Comparison of ENCODE assay signal across 30 cellular contexts in genomic region chr15:67017318-67017717, GRCh38. TPM values are rescaled to one million over a fixed set of nuclear protein-coding genes. Genes with fewer than 3 reads are reported as not detected.
DNase-seq lines count a peak whose midpoint lies in the region; ATAC-seq lines count a peak whose summit lies in the region.
"Had no signal": no experiment of that assay in that cellular context is flagged by ENCODE, and none has a peak within 500 bp of the region (broad histone marks: within the 10 kb centered on the region; RNA-seq: fewer than 3 reads in every experiment).

No MANE protein-coding gene starts in this region.

- no peaks in the 10 kb centered on the region for H3K9me3 Mint-ChIP-seq in activated naive CD8-positive, alpha-beta T cell treated with anti-CD3 and anti-CD28 coated beads, Interleukin-2, amount 50 U/mL, for 24 hours
- H3K9me3 Mint-ChIP-seq: activated B cell treated with CpG ODN at 0.5 μM for 24 hours; CD8-positive, alpha-beta T cell; H9; immature natural killer cell; natural killer cell; stimulated activated memory B cell treated with anti-CD40 and anti-IgM and Interleukin-4, amounts not matched to agents 10 μg/mL and 1 μg/mL and 100 μg/mL, for 72 hours; type B pancreatic cell had no signal

- H3K36me3 Mint-ChIP-seq in activated naive CD8-positive, alpha-beta T cell treated with anti-CD3 and anti-CD28 coated beads, Interleukin-2, amount 50 U/mL, for 24 hours (ENCODE audit: low read depth): no peaks in the 10 kb centered on the region
- H3K36me3 Mint-ChIP-seq: CD8-positive, alpha-beta T cell; natural killer cell; stimulated activated memory B cell treated with anti-CD40 and anti-IgM and Interleukin-4, amounts not matched to agents 10 μg/mL and 1 μg/mL and 100 μg/mL, for 72 hours; type B pancreatic cell had no signal

- peaks cover 2% of the 10 kb centered on the region for H3K27me3 Mint-ChIP-seq in activated naive CD8-positive, alpha-beta T cell treated with anti-CD3 and anti-CD28 coated beads, Interleukin-2, amount 50 U/mL, for 24 hours
- H3K27me3 Mint-ChIP-seq: activated B cell treated with CpG ODN at 0.5 μM for 24 hours had no signal

- no peak overlapping the region for H3K27ac Mint-ChIP-seq in activated naive CD8-positive, alpha-beta T cell treated with anti-CD3 and anti-CD28 coated beads, Interleukin-2, amount 50 U/mL, for 24 hours
- H3K27ac Mint-ChIP-seq: activated B cell treated with CpG ODN at 0.5 μM for 24 hours; CD8-positive, alpha-beta T cell; natural killer cell had no signal

- intact Hi-C loops in head of caudate nucleus (cut with DNase I): no loop called here

- ATAC-seq in HG03469 (IDR thresholded peaks at IDR 0.05; ENCODE audit: unreplicated experiment): no peak
- no peak for ATAC-seq in activated naive CD8-positive, alpha-beta T cell treated with anti-CD3 and anti-CD28 coated beads, Interleukin-2, amount 50 U/mL, for 24 hours
- ATAC-seq: CD8-positive, alpha-beta T cell; natural killer cell; stimulated activated memory B cell treated with anti-CD40 and anti-IgM and Interleukin-4, amounts not matched to agents 10 μg/mL and 1 μg/mL and 100 μg/mL, for 72 hours had no signal

- H3K4me1 Mint-ChIP-seq in activated naive CD8-positive, alpha-beta T cell treated with anti-CD3 and anti-CD28 coated beads, Interleukin-2, amount 50 U/mL, for 24 hours: peaks cover 4% of the 10 kb centered on the region
- H3K4me1 Mint-ChIP-seq: natural killer cell had no signal

- DNase-seq in NOMO-1 treated with DMSO at 0.1 percent for 48 hours (lab: John Stamatoyannopoulos, UW; ENCODE audit: unreplicated experiment): peak; percentile 21
- no peak for DNase-seq in NOMO-1 treated with dmso at 0.1 percent for 144 hours (lab: John Stamatoyannopoulos, UW; ENCODE audit: unreplicated experiment)
- peak; percentile 82 for DNase-seq in CD1c-positive myeloid dendritic cell (ENCODE audit: extremely low spot score)
- DNase-seq in NCI-H2171 treated with DMSO at 0.1 percent for 48 hours (lab: John Stamatoyannopoulos, UW): peak; percentile 61
- peak; percentile 40 for DNase-seq in dermis blood vessel endothelial cell
- no peak for DNase-seq in head of caudate nucleus
- DNase-seq in activated naive CD8-positive, alpha-beta T cell treated with anti-CD3 and anti-CD28 coated beads, Interleukin-2, amount 50 U/mL, for 24 hours: no peak
- DNase-seq: 8988T; activated B cell treated with CpG ODN at 0.5 μM for 24 hours; activated CD4-positive, alpha-beta T cell treated with anti-CD3 and anti-CD28 coated beads, Interleukin-2, amount 50 U/mL, for 1 hour; activated gamma-delta T cell treated with Interleukin-2 at 50 U/mL for 16 hours; activated T-cell treated with anti-CD3 and anti-CD28 coated beads, Interleukin-2, amount 50 U/mL, for 48 hours; caudate nucleus; CD8-positive, alpha-beta T cell; DMS 273 treated with DMSO at 0.1 percent for 48 hours; effector memory CD4-positive, alpha-beta T cell; H9; immature natural killer cell; left cardiac atrium; natural killer cell; NCI-H1092; NCI-H1694; NCI-H82; occipital lobe; substantia nigra; SW 1271; T-helper 9 cell had no signal

- no peak overlapping the region for H3K4me3 Mint-ChIP-seq in activated naive CD8-positive, alpha-beta T cell treated with anti-CD3 and anti-CD28 coated beads, Interleukin-2, amount 50 U/mL, for 24 hours
- H3K4me3 Mint-ChIP-seq: activated B cell treated with CpG ODN at 0.5 μM for 24 hours; CD8-positive, alpha-beta T cell; H9; immature natural killer cell; natural killer cell; stimulated activated memory B cell treated with anti-CD40 and anti-IgM and Interleukin-4, amounts not matched to agents 10 μg/mL and 1 μg/mL and 100 μg/mL, for 72 hours; type B pancreatic cell had no signal

RNA-seq across cellular contexts. Expression of gene SMAD3, which starts 48.1 kb away (rescaled TPM):
- total RNA-seq in dermis blood vessel endothelial cell: 16.5 and 29.9 TPM in 2 replicates

Comparison
In these comparisons a context has a peak if more than half of its experiments do, and no peak if none do; other contexts are left out.
1. DNase-seq: peak in NOMO-1 treated with DMSO at 0.1 percent for 48 hours (single experiment), CD1c-positive myeloid dendritic cell (single experiment), NCI-H2171 treated with DMSO at 0.1 percent for 48 hours (single experiment) and dermis blood vessel endothelial cell (single experiment); none in NOMO-1 treated with dmso at 0.1 percent for 144 hours (single experiment), head of caudate nucleus (0 of 42) and activated naive CD8-positive, alpha-beta T cell treated with anti-CD3 and anti-CD28 coated beads, Interleukin-2, amount 50 U/mL, for 24 hours (single experiment).